8 cellular contexts compared by ENCODE assay signal in genomic region chr4:173170210-173170778, GRCh38. TPM values are rescaled to one million over a fixed set of nuclear protein-coding genes. Genes with fewer than 3 reads are reported as not detected.
DNase-seq lines count a peak whose midpoint lies in the region; ATAC-seq and TF ChIP-seq lines count a peak whose summit lies in the region.

No MANE protein-coding gene starts in this region.

- peaks cover 4% of the 10 kb centered on the region for H3K36me3 Mint-ChIP-seq in T-helper 17 cell (ENCODE audit: low read depth)

- peak overlapping the region; percentile 54 for H3K27ac Mint-ChIP-seq in T-helper 17 cell

- H3K36me3 ChIP-seq in HAP-1 (replicated peaks) (no peaks in the 10 kb centered on the region), gastroesophageal sphincter (no peaks in the 10 kb centered on the region), skeletal muscle satellite cell (ENCODE audit: insufficient read depth, low read length) (no peaks in the 10 kb centered on the region)

- DNase-seq in HAP-1 (ENCODE audit: low spot score in 2 of 2) (peak in 1 of 2 experiments; percentile 32), T-helper 17 cell (no peak), NCI-H2029 (lab: John Stamatoyannopoulos, UW) (no peak), NCI-H1092 (lab: John Stamatoyannopoulos, UW) (no peak), GM13976 (ENCODE audit: low spot score) (no peak), HCEC 1CT (no peak)

- peaks cover 43% of the 10 kb centered on the region for H3K4me1 Mint-ChIP-seq in T-helper 17 cell

- no peak for TF ChIP-seq CTCF in gastroesophageal sphincter (IDR thresholded peaks at IDR 0.05)
- TF ChIP-seq CTCF in GM13976 (IDR thresholded peaks at IDR 0.05; ENCODE audit: borderline replicate concordance, control extremely low read depth, extremely low read depth, insufficient read depth, missing control alignments) = no peak

- ATAC-seq in T-helper 17 cell (no peak), gastroesophageal sphincter (no peak)

- H3K4me3 ChIP-seq in HAP-1 = peak overlapping the region; percentile 44
- H3K4me3 ChIP-seq in gastroesophageal sphincter = peak overlapping the region; percentile 82 to 90
- peak overlapping the region; percentile 79 for H3K4me3 ChIP-seq in skeletal muscle satellite cell (ENCODE audit: low read length)

- H3K27ac ChIP-seq in gastroesophageal sphincter = peak overlapping the region; percentile 77 to 96 (median 94)

- no peaks in the 10 kb centered on the region for H3K9me3 ChIP-seq in HAP-1
- no peaks in the 10 kb centered on the region for H3K9me3 ChIP-seq in T-helper 17 cell (ENCODE audit: control insufficient read depth, low read length, poor library complexity, severe bottlenecking)
- no peaks in the 10 kb centered on the region for H3K9me3 ChIP-seq in gastroesophageal sphincter
- no peaks in the 10 kb centered on the region for H3K9me3 ChIP-seq in skeletal muscle satellite cell (replicated peaks; ENCODE audit: low read length)

- in situ Hi-C loops in HAP-1 (cut with MboI; ENCODE audit: low sequenced_read_pairs) (no loop called here), GM13976 (cut with MboI; ENCODE audit: low sequenced_read_pairs, unreplicated experiment) (no loop called here)

- no peak for TF ChIP-seq EP300 in gastroesophageal sphincter (IDR thresholded peaks at IDR 0.05)

- TF ChIP-seq POLR2A in gastroesophageal sphincter (IDR thresholded peaks at IDR 0.05) = no peak

- no peaks in the 10 kb centered on the region for H3K27me3 ChIP-seq in HAP-1 (ENCODE audit: low read depth)
- no peaks in the 10 kb centered on the region for H3K27me3 ChIP-seq in gastroesophageal sphincter
- H3K27me3 ChIP-seq in skeletal muscle satellite cell (ENCODE audit: control insufficient read depth, insufficient read depth, low read length) = no peaks in the 10 kb centered on the region

- no peaks in the 10 kb centered on the region for H3K27me3 Mint-ChIP-seq in T-helper 17 cell

- H3K4me1 ChIP-seq in HAP-1 (peaks cover 5% of the 10 kb centered on the region), gastroesophageal sphincter (peaks cover 0 to 33% (median 0%) of the 10 kb centered on the region in 3 donors), skeletal muscle satellite cell (ENCODE audit: control insufficient read depth, insufficient read depth, low read length) (peaks cover 19% of the 10 kb centered on the region)

- H3K4me2 ChIP-seq in skeletal muscle satellite cell (ENCODE audit: low read length) = peak overlapping the region; percentile 97

- peak overlapping the region; percentile 90 for H3K4me3 Mint-ChIP-seq in T-helper 17 cell

- H3K9ac ChIP-seq in skeletal muscle satellite cell (ENCODE audit: low read depth, low read length) = peak overlapping the region; percentile 81

- WGBS in gastroesophageal sphincter (ENCODE audit: low coverage in 1 of 2), 2 donors = 7 to 8% methylated on average over 10 to 12 of the region's 12 CpGs

RNA-seq across cellular contexts. Expression of gene GALNT7, which starts 1.7 kb away (rescaled TPM):
- 10 to 100 TPM; 12.5 to 13.7 TPM for total RNA-seq in T-helper 17 cell
- total RNA-seq in gastroesophageal sphincter = 10 to 100 TPM; 13.7 to 30.3 (median 17.5) TPM
- total RNA-seq in skeletal muscle satellite cell (2012; rRNA removed) = 23.2 and 27.4 TPM in 2 replicates
